27 cellular contexts compared by ENCODE assay signal in genomic region chr16:50499254-50499653, GRCh38. TPM values are rescaled to one million over a fixed set of nuclear protein-coding genes. Genes with fewer than 3 reads are reported as not detected.
"Had no signal": no experiment of that assay in that cellular context is flagged by ENCODE, and none has a peak within 500 bp of the region (broad histone marks: within the 10 kb centered on the region; RNA-seq: fewer than 3 reads in every experiment).

No MANE protein-coding gene starts in this region.

- H3K4me3 ChIP-seq: body of pancreas, colonic mucosa, heart left ventricle, neural progenitor cell, psoas muscle, spleen, testis, upper lobe of left lung had no signal

- H3K27ac Mint-ChIP-seq: activated CD4-positive, alpha-beta T cell treated with anti-CD3 and anti-CD28 coated beads, Interleukin-2, amount 10 ng/mL, durations not matched to agents 24 days and 14 days; activated CD8-positive, alpha-beta T cell treated with anti-CD3 and anti-CD28 coated beads for 36 hours; activated naive CD4-positive, alpha-beta T cell treated with anti-CD3 and anti-CD28 coated beads, Interleukin-2, amount 50 U/mL, for 72 hours; activated T-cell treated with anti-CD3 and anti-CD28 coated beads, Interleukin-2, amount 50 U/mL, for 72 hours; effector memory CD8-positive, alpha-beta T cell; immature natural killer cell; naive thymus-derived CD8-positive, alpha-beta T cell; neural progenitor cell; T-helper 1 cell treated with Interleukin-12 subunit alpha and Interleukin-12 subunit beta and Interleukin-4 antibody, amounts not matched to agents 30 μg/mL and 1 μg/mL, for 36 hours had no signal

- H3K36me3 ChIP-seq: colonic mucosa, heart left ventricle, neural progenitor cell, spleen, upper lobe of left lung had no signal

- H3K9me3 Mint-ChIP-seq: activated CD4-positive, alpha-beta T cell treated with anti-CD3 and anti-CD28 coated beads, Interleukin-2, amount 10 ng/mL, durations not matched to agents 24 days and 14 days; activated CD8-positive, alpha-beta T cell treated with anti-CD3 and anti-CD28 coated beads for 36 hours; activated naive CD4-positive, alpha-beta T cell treated with anti-CD3 and anti-CD28 coated beads, Interleukin-2, amount 50 U/mL, for 72 hours; activated T-cell treated with anti-CD3 and anti-CD28 coated beads, Interleukin-2, amount 50 U/mL, for 72 hours; effector memory CD8-positive, alpha-beta T cell; immature natural killer cell; naive thymus-derived CD8-positive, alpha-beta T cell; neural progenitor cell; T-helper 1 cell treated with Interleukin-12 subunit alpha and Interleukin-12 subunit beta and Interleukin-4 antibody, amounts not matched to agents 30 μg/mL and 1 μg/mL, for 36 hours had no signal

- ATAC-seq: activated CD8-positive, alpha-beta T cell treated with anti-CD3 and anti-CD28 coated beads for 36 hours; activated naive CD4-positive, alpha-beta T cell treated with anti-CD3 and anti-CD28 coated beads, Interleukin-2, amount 50 U/mL, for 72 hours; activated T-cell treated with anti-CD3 and anti-CD28 coated beads, Interleukin-2, amount 50 U/mL, for 72 hours; body of pancreas; effector memory CD8-positive, alpha-beta T cell; heart left ventricle; naive thymus-derived CD8-positive, alpha-beta T cell; psoas muscle had no signal

- H3K4me1 ChIP-seq: body of pancreas, colonic mucosa, heart left ventricle, parathyroid adenoma, psoas muscle, testis, upper lobe of left lung had no signal

- H3K36me3 Mint-ChIP-seq: activated naive CD4-positive, alpha-beta T cell treated with anti-CD3 and anti-CD28 coated beads, Interleukin-2, amount 50 U/mL, for 72 hours; immature natural killer cell; naive thymus-derived CD8-positive, alpha-beta T cell had no signal

- H3K4me2 ChIP-seq: neural progenitor cell had no signal

- H3K4me1 Mint-ChIP-seq: activated CD4-positive, alpha-beta T cell treated with anti-CD3 and anti-CD28 coated beads, Interleukin-2, amount 10 ng/mL, durations not matched to agents 24 days and 14 days; immature natural killer cell had no signal

- H3K4me3 Mint-ChIP-seq: activated CD4-positive, alpha-beta T cell treated with anti-CD3 and anti-CD28 coated beads, Interleukin-2, amount 10 ng/mL, durations not matched to agents 24 days and 14 days; activated CD8-positive, alpha-beta T cell treated with anti-CD3 and anti-CD28 coated beads for 36 hours; activated T-cell treated with anti-CD3 and anti-CD28 coated beads, Interleukin-2, amount 50 U/mL, for 72 hours; effector memory CD8-positive, alpha-beta T cell; immature natural killer cell; naive thymus-derived CD8-positive, alpha-beta T cell; neural progenitor cell; T-helper 1 cell treated with Interleukin-12 subunit alpha and Interleukin-12 subunit beta and Interleukin-4 antibody, amounts not matched to agents 30 μg/mL and 1 μg/mL, for 36 hours had no signal

- H3K27ac ChIP-seq: body of pancreas, colonic mucosa, neural progenitor cell, parathyroid adenoma, psoas muscle, spleen, testis, VCaP had no signal

- DNase-seq: activated CD4-positive, alpha-beta T cell treated with anti-CD3 and anti-CD28 coated beads, Interleukin-2, amount 10 ng/mL, durations not matched to agents 24 days and 14 days; activated CD8-positive, alpha-beta T cell treated with anti-CD3 and anti-CD28 coated beads for 36 hours; activated naive CD4-positive, alpha-beta T cell; activated T-cell treated with anti-CD3 and anti-CD28 coated beads for 4 hours; activated T-cell treated with anti-CD3 and anti-CD28 coated beads, Interleukin-2, amount 50 U/mL, for 72 hours; body of pancreas; colonic mucosa; effector memory CD8-positive, alpha-beta T cell; foreskin fibroblast; heart left ventricle; hypothalamus; immature natural killer cell; naive thymus-derived CD8-positive, alpha-beta T cell; occipital lobe; psoas muscle; spleen; stimulated activated naive CD4-positive, alpha-beta T cell treated with Interleukin-2 at 50 U/mL for 16 hours; SW 1271; T-helper 9 cell; testis; upper lobe of left lung had no signal

- H3K27me3 ChIP-seq: body of pancreas, colonic mucosa, neural progenitor cell, spleen, testis, upper lobe of left lung had no signal

- H3K79me2 ChIP-seq: parathyroid adenoma had no signal

- H3K9me3 ChIP-seq: body of pancreas, colonic mucosa, psoas muscle, testis, upper lobe of left lung had no signal

- H3K27me3 Mint-ChIP-seq: activated CD4-positive, alpha-beta T cell treated with anti-CD3 and anti-CD28 coated beads, Interleukin-2, amount 10 ng/mL, durations not matched to agents 24 days and 14 days; activated CD8-positive, alpha-beta T cell treated with anti-CD3 and anti-CD28 coated beads for 36 hours had no signal

- H2AFZ ChIP-seq: parathyroid adenoma had no signal

RNA-seq across cellular contexts. Expression of gene NKD1, which starts 48.9 kb away (rescaled TPM):
- total RNA-seq: endothelial cell of umbilical vein had no signal
- polyA plus RNA-seq: endothelial cell of umbilical vein, immature natural killer cell had no signal
